34 cellular contexts compared by ENCODE assay signal in the genomic region with DNA sequence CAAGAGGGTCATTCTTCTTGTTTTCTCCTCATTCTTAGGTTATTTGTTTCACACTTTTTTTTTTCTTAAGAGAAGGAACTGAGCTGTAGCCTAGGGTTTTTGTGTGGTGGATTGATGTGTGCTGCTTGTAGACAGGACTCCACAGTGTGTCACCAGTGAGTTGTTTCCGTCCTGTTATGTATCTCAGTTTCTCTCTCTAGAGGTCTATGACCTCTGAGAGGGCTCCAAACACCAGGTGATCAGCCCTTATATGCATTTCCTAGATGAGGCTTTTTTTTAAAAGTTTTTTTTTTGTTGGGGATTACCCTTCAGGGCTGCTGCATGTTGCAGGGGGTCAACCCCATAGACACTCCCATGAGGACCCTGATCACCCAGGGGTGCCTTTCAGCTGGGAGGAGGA.
"Had no signal": no experiment of that assay in that cellular context is flagged by ENCODE, and none has a peak within 500 bp of the region (broad histone marks: within the 10 kb centered on the region; RNA-seq: fewer than 3 reads in every experiment).

No MANE protein-coding gene starts in this region.

- DNase-seq: activated CD4-positive, alpha-beta memory T cell treated with anti-CD3 and anti-CD28 coated beads for 36 hours; activated CD4-positive, alpha-beta T cell treated with anti-CD3 and anti-CD28 coated beads for 36 hours; activated CD4-positive, alpha-beta T cell treated with anti-CD3 and anti-CD28 coated beads, Interleukin-2, amount 10 ng/mL, durations not matched to agents 24 days and 14 days; activated CD4-positive, CD25-positive, alpha-beta regulatory T cell; activated CD4-positive, CD25-positive, alpha-beta regulatory T cell treated with anti-CD3 and anti-CD28 coated beads, Interleukin-2, amount 50 U/mL, for 72 hours; activated CD8-positive, alpha-beta memory T cell treated with anti-CD3 and anti-CD28 coated beads, Interleukin-2, amount 10 ng/mL, durations not matched to agents 7 days and 5 days; activated CD8-positive, alpha-beta memory T cell treated with anti-CD3 and anti-CD28 coated beads, Interleukin-2, amount 50 U/mL, for 4 hours; activated CD8-positive, alpha-beta T cell treated with anti-CD3 and anti-CD28 coated beads, Interleukin-2, amount 10 ng/mL, durations not matched to agents 7 days and 5 days; activated effector memory CD4-positive, alpha-beta T cell treated with anti-CD3 and anti-CD28 coated beads, Interleukin-2, amount 50 U/mL, for 16 hours; activated naive CD4-positive, alpha-beta T cell treated with anti-CD3 and anti-CD28 coated beads for 36 hours; activated naive CD8-positive, alpha-beta T cell treated with anti-CD3 and anti-CD28 coated beads for 36 hours; activated naive CD8-positive, alpha-beta T cell treated with anti-CD3 and anti-CD28 coated beads, Interleukin-2, amount 50 U/mL, for 24 hours; activated T-cell treated with anti-CD3 and anti-CD28 coated beads, Interleukin-2, amount 50 U/mL, for 1 hour; activated T-cell treated with anti-CD3 and anti-CD28 coated beads, Interleukin-2, amount 50 U/mL, for 48 hours; adrenal gland; amygdala; aorta; body of pancreas; caudate nucleus; cortex of kidney; dermis blood vessel endothelial cell; effector CD4-positive, alpha-beta T cell; esophagus squamous epithelium; foreskin melanocyte; head of caudate nucleus; T-helper 1 cell; T-helper 17 cell; T1000; WERI-Rb-1 had no signal

- H3K9me3 Mint-ChIP-seq: activated naive CD4-positive, alpha-beta T cell treated with anti-CD3 and anti-CD28 coated beads, Interleukin-2, amount 50 U/mL, for 24 hours had no signal

- H3K27me3 Mint-ChIP-seq: activated CD4-positive, alpha-beta memory T cell treated with anti-CD3 and anti-CD28 coated beads for 36 hours; T-helper 17 cell had no signal

- H3K4me1 Mint-ChIP-seq: activated CD4-positive, alpha-beta T cell treated with anti-CD3 and anti-CD28 coated beads for 36 hours; activated CD4-positive, alpha-beta T cell treated with anti-CD3 and anti-CD28 coated beads, Interleukin-2, amount 10 ng/mL, durations not matched to agents 24 days and 14 days; activated CD8-positive, alpha-beta memory T cell treated with anti-CD3 and anti-CD28 coated beads, Interleukin-2, amount 10 ng/mL, durations not matched to agents 7 days and 5 days; activated naive CD4-positive, alpha-beta T cell treated with anti-CD3 and anti-CD28 coated beads, Interleukin-2, amount 50 U/mL, for 24 hours; activated naive CD8-positive, alpha-beta T cell treated with anti-CD3 and anti-CD28 coated beads for 36 hours; activated naive CD8-positive, alpha-beta T cell treated with anti-CD3 and anti-CD28 coated beads, Interleukin-2, amount 50 U/mL, for 24 hours; T-helper 17 cell had no signal

- H3K4me3 Mint-ChIP-seq: activated CD4-positive, alpha-beta memory T cell treated with anti-CD3 and anti-CD28 coated beads for 36 hours; activated CD4-positive, alpha-beta T cell treated with anti-CD3 and anti-CD28 coated beads for 36 hours; activated CD4-positive, alpha-beta T cell treated with anti-CD3 and anti-CD28 coated beads, Interleukin-2, amount 10 ng/mL, durations not matched to agents 24 days and 14 days; activated CD8-positive, alpha-beta memory T cell treated with anti-CD3 and anti-CD28 coated beads, Interleukin-2, amount 10 ng/mL, durations not matched to agents 7 days and 5 days; activated CD8-positive, alpha-beta T cell treated with anti-CD3 and anti-CD28 coated beads, Interleukin-2, amount 10 ng/mL, durations not matched to agents 7 days and 5 days; activated naive CD4-positive, alpha-beta T cell treated with anti-CD3 and anti-CD28 coated beads for 36 hours; activated naive CD4-positive, alpha-beta T cell treated with anti-CD3 and anti-CD28 coated beads, Interleukin-2, amount 50 U/mL, for 24 hours; activated naive CD8-positive, alpha-beta T cell treated with anti-CD3 and anti-CD28 coated beads for 36 hours; activated naive CD8-positive, alpha-beta T cell treated with anti-CD3 and anti-CD28 coated beads, Interleukin-2, amount 50 U/mL, for 24 hours; activated T-helper 1 cell treated with anti-CD3 and anti-CD28 coated beads, Interleukin-12 subunit alpha, Interleukin-12 subunit beta, Interleukin-2, Interleukin-4 antibody, amounts not matched to agents 30 ng/mL and 10 ng/mL and 1 ng/mL, durations not matched to agents 14 hours and 24 hours and 36 hours; T-helper 17 cell; T-helper 2 cell treated with Interferon-gamma antibody and Interleukin-4, amounts not matched to agents 5 μg/mL and 100 μg/mL, for 36 hours had no signal

- H3K27ac Mint-ChIP-seq: activated CD4-positive, alpha-beta memory T cell treated with anti-CD3 and anti-CD28 coated beads for 36 hours; activated CD4-positive, alpha-beta T cell treated with anti-CD3 and anti-CD28 coated beads for 36 hours; activated CD4-positive, alpha-beta T cell treated with anti-CD3 and anti-CD28 coated beads, Interleukin-2, amount 10 ng/mL, durations not matched to agents 24 days and 14 days; activated CD8-positive, alpha-beta memory T cell treated with anti-CD3 and anti-CD28 coated beads, Interleukin-2, amount 10 ng/mL, durations not matched to agents 7 days and 5 days; activated CD8-positive, alpha-beta T cell treated with anti-CD3 and anti-CD28 coated beads, Interleukin-2, amount 10 ng/mL, durations not matched to agents 7 days and 5 days; activated naive CD4-positive, alpha-beta T cell treated with anti-CD3 and anti-CD28 coated beads for 36 hours; activated naive CD4-positive, alpha-beta T cell treated with anti-CD3 and anti-CD28 coated beads, Interleukin-2, amount 50 U/mL, for 24 hours; activated naive CD8-positive, alpha-beta T cell treated with anti-CD3 and anti-CD28 coated beads for 36 hours; activated naive CD8-positive, alpha-beta T cell treated with anti-CD3 and anti-CD28 coated beads, Interleukin-2, amount 50 U/mL, for 24 hours; activated T-helper 1 cell treated with anti-CD3 and anti-CD28 coated beads, Interleukin-12 subunit alpha, Interleukin-12 subunit beta, Interleukin-2, Interleukin-4 antibody, amounts not matched to agents 30 ng/mL and 10 ng/mL and 1 ng/mL, durations not matched to agents 14 hours and 24 hours and 36 hours; activated T-helper 2 cell treated with anti-CD3 and anti-CD28 coated beads, Interferon-gamma antibody, Interleukin-2, Interleukin-4, amounts not matched to agents 10 μg/mL and 5 μg/mL and 100 μg/mL, durations not matched to agents 14 hours and 24 hours and 36 hours; T-helper 17 cell; T-helper 2 cell treated with Interferon-gamma antibody and Interleukin-4, amounts not matched to agents 5 μg/mL and 100 μg/mL, for 36 hours had no signal

- ATAC-seq: activated CD4-positive, alpha-beta T cell treated with anti-CD3 and anti-CD28 coated beads for 36 hours; activated CD8-positive, alpha-beta memory T cell treated with anti-CD3 and anti-CD28 coated beads, Interleukin-2, amount 10 ng/mL, durations not matched to agents 7 days and 5 days; activated CD8-positive, alpha-beta T cell treated with anti-CD3 and anti-CD28 coated beads, Interleukin-2, amount 10 ng/mL, durations not matched to agents 7 days and 5 days; activated naive CD8-positive, alpha-beta T cell treated with anti-CD3 and anti-CD28 coated beads, Interleukin-2, amount 50 U/mL, for 24 hours; body of pancreas; gastroesophageal sphincter; T-helper 17 cell had no signal
